ENCODE assay signal across 9 cellular contexts in the genomic region with DNA sequence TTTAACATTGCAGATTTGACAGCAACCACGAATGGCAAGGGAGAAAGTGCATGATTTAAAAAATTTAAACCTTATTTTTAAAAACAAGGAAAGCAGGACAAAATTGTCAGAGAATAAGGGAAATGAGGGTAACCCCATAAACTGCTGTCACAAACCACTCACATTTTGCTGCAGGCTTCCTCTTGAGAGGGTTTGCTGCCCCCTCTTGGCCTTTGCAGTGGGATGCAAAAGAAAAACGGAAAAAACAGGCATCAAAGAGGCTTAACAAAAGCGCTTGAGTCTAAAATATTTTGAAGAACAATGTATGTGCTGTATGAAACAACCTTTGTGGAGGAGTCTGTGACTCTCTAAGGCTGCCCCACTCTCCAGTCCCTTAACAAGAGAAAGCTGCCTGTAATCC.
A peak's percentile ranks its signal among the peaks of the same experiment; 100 is the strongest.
DNase-seq lines count a peak whose midpoint lies in the region; ATAC-seq and TF ChIP-seq lines count a peak whose summit lies in the region.
"Had no signal": no experiment of that assay in that cellular context is flagged by ENCODE, and none has a peak within 500 bp of the region (broad histone marks: within the 10 kb centered on the region; RNA-seq: fewer than 3 reads in every experiment).

No MANE protein-coding gene starts in this region.

- TF ChIP-seq CTCF in astrocyte of the cerebellum (IDR thresholded peaks at IDR 0.05; ENCODE audit: low read depth, low read length, missing control alignments) = peak; percentile 84
- peak in 5 of 7 experiments; percentile 32 to 54 (median 49) for TF ChIP-seq CTCF in stomach (IDR thresholded peaks at IDR 0.05)

- no peaks in the 10 kb centered on the region for H3K9me3 ChIP-seq in stomach
- H3K9me3 ChIP-seq: ovary had no signal

- no peak overlapping the region for H3K27ac ChIP-seq in stomach
- H3K27ac ChIP-seq: ovary had no signal

- TF ChIP-seq EP300 in stomach (IDR thresholded peaks at IDR 0.05) = no peak

- 1 to 5% (median 3%) methylated on average over 3 of the region's 3 CpGs for WGBS in stomach, 5 donors

- in situ Hi-C loops in astrocyte of the cerebellum (cut with HindIII; ENCODE audit: low sequenced_read_pairs) = no loop called here

- TF ChIP-seq POLR2A in GM18505 (IDR thresholded peaks at IDR 0.05; ENCODE audit: borderline replicate concordance, extremely low read depth, insufficient read depth, insufficient read length) = no peak
- TF ChIP-seq POLR2A in stomach (IDR thresholded peaks at IDR 0.05) = no peak

- no peaks in the 10 kb centered on the region for H3K36me3 ChIP-seq in stomach
- H3K36me3 ChIP-seq: ovary had no signal

- H3K27me3 ChIP-seq in stomach = no peaks in the 10 kb centered on the region
- H3K27me3 ChIP-seq: ovary had no signal

- no peaks in the 10 kb centered on the region for H3K4me1 ChIP-seq in stomach

- ATAC-seq in GM18505 (IDR thresholded peaks at IDR 0.05; ENCODE audit: unreplicated experiment) = peak; percentile 74
- no peak for ATAC-seq in GM19455 (IDR thresholded peaks at IDR 0.05; ENCODE audit: unreplicated experiment)

- no peak overlapping the region for H3K4me3 ChIP-seq in astrocyte of the cerebellum (ENCODE audit: low read depth, low read length)
- H3K4me3 ChIP-seq in stomach = no peak overlapping the region
- H3K4me3 ChIP-seq: ovary had no signal

- DNase-seq in AML-193 (lab: John Stamatoyannopoulos, UW) (peak; percentile 33 to 43), HS-5 (ENCODE audit: low read depth) (peak; percentile 20), NOMO-1 treated with DMSO at 0.1 percent for 48 hours (lab: John Stamatoyannopoulos, UW; ENCODE audit: unreplicated experiment) (peak; percentile 44), astrocyte of the cerebellum (ENCODE audit: low read depth) (peak; percentile 74), iris pigment epithelial cell (ENCODE audit: low read depth) (peak; percentile 81), stomach (peak; percentile 33)

- intact Hi-C loops in stomach (cut with DNase I; ENCODE audit: low total_unique reads) = no loop called here

Comparison
In these comparisons a context has a peak if more than half of its experiments do, and no peak if none do; other contexts are left out.
1. DNase-seq: peak in every context shown above with its lines; median percentile 81 in iris pigment epithelial cell; 74 in astrocyte of the cerebellum; 44 in NOMO-1 treated with DMSO at 0.1 percent for 48 hours; 38 in AML-193; 33 in stomach; 20 in HS-5.